Comparison of ENCODE assay signal across 1 cellular context in genomic region chr15:48595988-48596387, GRCh38.
TF ChIP-seq lines count a peak whose summit lies in the region.

No MANE protein-coding gene starts in this region.

TF ChIP-seq in GM12878, 131 proteins besides CTCF, POLR2A, EP300 and RAD21 (continued from another document):
- TF ChIP-seq JUNB (IDR thresholded peaks at IDR 0.05) (0 out of 2 replicates have a peak, but pooled peaks have one; percentile 6), NRF1 (conservative IDR thresholded peaks at IDR 0.05; ENCODE audit: low read depth, low read length) (no peak), BACH1 (IDR thresholded peaks at IDR 0.05; ENCODE audit: borderline replicate concordance) (0 out of 2 replicates have a peak, but pooled peaks have one; percentile 15), IKZF1 (conservative IDR thresholded peaks at IDR 0.05) (0 out of 2 replicates have a peak, but pooled peaks have one; percentile 26), PKNOX1 (IDR thresholded peaks at IDR 0.05) (0 out of 2 replicates have a peak, but pooled peaks have one; percentile 23), POLR2AphosphoS5 (IDR thresholded peaks at IDR 0.05; ENCODE audit: low read length) (0 out of 2 replicates have a peak, but pooled peaks have one; percentile 36), ZBTB11 (CRISPR knock-in tag; IDR thresholded peaks at IDR 0.05) (no peak), RELA (IDR thresholded peaks at IDR 0.05; ENCODE audit: borderline replicate concordance, partially characterized antibody) (peak; percentile 43)
